ENCODE assay signal across 8 cellular contexts in the genomic region with DNA sequence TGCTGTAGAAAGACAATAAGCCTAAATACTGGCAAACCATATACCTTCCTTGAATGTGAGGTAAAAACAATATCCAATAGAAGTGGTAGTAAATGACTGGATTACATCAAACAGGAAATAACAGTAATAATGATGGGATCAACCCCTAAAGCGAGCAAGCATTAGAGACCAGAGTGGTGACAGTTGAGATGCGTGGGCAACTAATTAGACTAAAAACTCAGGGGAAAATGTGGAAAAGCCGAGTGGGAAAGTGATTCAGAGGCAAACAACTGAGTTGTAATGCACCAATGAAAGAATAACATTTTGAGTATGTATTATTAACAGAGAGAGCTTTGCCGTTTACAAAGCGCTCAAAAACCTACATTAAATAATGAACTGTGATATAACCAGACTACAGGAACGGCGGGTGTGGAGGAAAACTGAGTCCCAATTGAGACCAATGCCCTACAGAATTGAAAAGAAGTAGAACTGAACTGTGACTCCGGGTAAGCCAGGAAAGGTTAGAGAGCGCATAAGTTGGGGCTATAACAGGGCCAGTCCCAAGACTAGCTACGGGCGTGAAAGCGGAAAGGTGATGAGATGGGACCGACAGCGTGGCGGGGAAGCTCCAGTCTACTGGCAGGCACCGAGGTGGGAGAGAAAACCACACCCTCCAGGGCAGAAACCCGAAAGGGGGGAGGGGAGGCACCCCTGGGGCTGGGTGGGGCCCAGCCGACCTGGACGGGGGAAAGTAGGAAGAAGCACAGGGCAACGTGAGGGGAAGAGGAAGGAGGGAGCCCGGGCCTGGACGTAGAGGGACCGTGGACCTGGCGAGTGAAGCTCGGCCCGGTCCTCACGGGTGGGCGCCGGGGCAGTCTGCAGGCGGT.
DNase-seq lines count a peak whose midpoint lies in the region; ATAC-seq and TF ChIP-seq lines count a peak whose summit lies in the region.

No MANE protein-coding gene starts in this region.

- peaks cover 25% of the 10 kb centered on the region for H3K4me1 Mint-ChIP-seq in nephron
- peaks cover 48% of the 10 kb centered on the region for H3K4me1 Mint-ChIP-seq in stimulated activated naive CD8-positive, alpha-beta T cell treated with anti-CD3 and anti-CD28 coated beads, Interleukin-15, amount 100 ng/mL, for 72 hours

- no peak for TF ChIP-seq CTCF in nephron (IDR thresholded peaks at IDR 0.05; ENCODE audit: unreplicated experiment in 3 of 3)

- DNase-seq in NCI-H2227 (lab: John Stamatoyannopoulos, UW; ENCODE audit: unreplicated experiment) = peak; percentile 46
- no peak for DNase-seq in NCI-H2227 treated with DMSO at 0.1 percent for 48 hours (lab: John Stamatoyannopoulos, UW)
- DNase-seq in NCI-H69 (lab: John Stamatoyannopoulos, UW) = peak; percentile 84
- peak; percentile 41 to 50 (median 44) for DNase-seq in activated CD8-positive, alpha-beta memory T cell treated with anti-CD3 and anti-CD28 coated beads for 48 hours (ENCODE audit: low read depth in 2 of 3, low spot score in 2 of 3)
- DNase-seq in erythroblast (lab: John Stamatoyannopoulos, UW) = peak; percentile 82 to 88
- DNase-seq in stimulated activated naive CD8-positive, alpha-beta T cell treated with anti-CD3 and anti-CD28 coated beads, Interleukin-15, amount 100 ng/mL, for 72 hours = peak; percentile 55 to 62

- peaks cover 5% of the 10 kb centered on the region for H3K36me3 Mint-ChIP-seq in nephron (ENCODE audit: low read depth)

- TF ChIP-seq POLR2A in erythroblast (IDR thresholded peaks at IDR 0.05; ENCODE audit: low read length) = no peak

- peak overlapping the region; percentile 99 for H3K4me3 Mint-ChIP-seq in nephron
- H3K4me3 Mint-ChIP-seq in stimulated activated naive CD8-positive, alpha-beta T cell treated with anti-CD3 and anti-CD28 coated beads, Interleukin-15, amount 100 ng/mL, for 72 hours = peak overlapping the region; percentile 94 to 96

- no peaks in the 10 kb centered on the region for H3K27me3 Mint-ChIP-seq in nephron (ENCODE audit: low read depth)
- H3K27me3 Mint-ChIP-seq in stimulated activated naive CD8-positive, alpha-beta T cell treated with anti-CD3 and anti-CD28 coated beads, Interleukin-15, amount 100 ng/mL, for 72 hours = no peaks in the 10 kb centered on the region

- no peaks in the 10 kb centered on the region for H3K9me3 Mint-ChIP-seq in nephron
- no peaks in the 10 kb centered on the region for H3K9me3 Mint-ChIP-seq in stimulated activated naive CD8-positive, alpha-beta T cell treated with anti-CD3 and anti-CD28 coated beads, Interleukin-15, amount 100 ng/mL, for 72 hours

- peak overlapping the region; percentile 100 for H3K27ac Mint-ChIP-seq in nephron
- H3K27ac Mint-ChIP-seq in stimulated activated naive CD8-positive, alpha-beta T cell treated with anti-CD3 and anti-CD28 coated beads, Interleukin-15, amount 100 ng/mL, for 72 hours = peak overlapping the region; percentile 99

- peak; percentile 23 for ATAC-seq in HG02981 (IDR thresholded peaks at IDR 0.05; ENCODE audit: unreplicated experiment)
- ATAC-seq in stimulated activated naive CD8-positive, alpha-beta T cell treated with anti-CD3 and anti-CD28 coated beads, Interleukin-15, amount 100 ng/mL, for 72 hours = peak; percentile 43
